ENCODE assay signal across 3 cellular contexts in genomic region chr1:211309617-211310016, GRCh38.
TF ChIP-seq lines count a peak whose summit lies in the region.

No MANE protein-coding gene starts in this region.

TF ChIP-seq in K562, 482 proteins besides CTCF, POLR2A, EP300 and RAD21 (continues in another document):
- peak; percentile 26; the same call in 1 of the 2 replicates for TF ChIP-seq JUND (IDR thresholded peaks at IDR 0.05; ENCODE audit: borderline replicate concordance, low read depth, low read length)
- TF ChIP-seq JUND (tag; IDR thresholded peaks at IDR 0.05; ENCODE audit: borderline replicate concordance, low read depth, low read length) = no peak
- TF ChIP-seq TCF3 (CRISPR knock-in tag; IDR thresholded peaks at IDR 0.05) = peak; percentile 65
- TF ChIP-seq CXXC5 (CRISPR knock-in tag; IDR thresholded peaks at IDR 0.05) = peak; percentile 42; the same call in 1 of the 2 replicates
- TF ChIP-seq FOXA3 (CRISPR knock-in tag; conservative IDR thresholded peaks at IDR 0.05 in 1 of 2, IDR thresholded peaks at IDR 0.05 in 1 of 2) = 0 out of 4 replicates have a peak, but pooled peaks of 1 of the 2 experiments have one; percentile 27
- 0 out of 2 replicates have a peak, but pooled peaks have one; percentile 33 for TF ChIP-seq SP1 (CRISPR knock-in tag; IDR thresholded peaks at IDR 0.05)
- TF ChIP-seq ZNF263 (CRISPR knock-in tag; IDR thresholded peaks at IDR 0.05; ENCODE audit: borderline replicate concordance) = no peak
- TF ChIP-seq ZC3H11A (IDR thresholded peaks at IDR 0.05; ENCODE audit: low read depth, low read length) = no peak
- peak; percentile 99 for TF ChIP-seq HMBOX1 (IDR thresholded peaks at IDR 0.05)
- TF ChIP-seq CBX3 (IDR thresholded peaks at IDR 0.05; ENCODE audit: borderline replicate concordance in 1 of 2, low read length in 2 of 2) = peak in 1 of 2 experiments; percentile 84; a peak in 1 of 3 replicates
- peak; percentile 75 for TF ChIP-seq DPF2 (IDR thresholded peaks at IDR 0.05)
- no peak for TF ChIP-seq ATF3 (IDR thresholded peaks at IDR 0.05)
- TF ChIP-seq ATF3 (CRISPR knock-in tag; conservative IDR thresholded peaks at IDR 0.05) = 0 out of 2 replicates have a peak, but pooled peaks have one; percentile 50
- peak; percentile 12 for TF ChIP-seq BRD9 (IDR thresholded peaks at IDR 0.05; ENCODE audit: low read depth, partially characterized antibody)
- TF ChIP-seq CBFA2T3 (IDR thresholded peaks at IDR 0.05) = peak; percentile 76
- TF ChIP-seq TBL1XR1 (IDR thresholded peaks at IDR 0.05; ENCODE audit: low read length in 2 of 2) = peak in 1 of 2 experiments; percentile 71; a peak in 1 of 4 replicates
- peak in 1 of 2 experiments; percentile 32; a peak in 1 of 4 replicates for TF ChIP-seq HDAC1 (IDR thresholded peaks at IDR 0.05)
- no peak for TF ChIP-seq ZBTB8A (IDR thresholded peaks at IDR 0.05; ENCODE audit: partially characterized antibody)
- no peak for TF ChIP-seq MYBL2 (IDR thresholded peaks at IDR 0.05; ENCODE audit: low read depth)
- no peak for TF ChIP-seq MYBL2 (CRISPR knock-in tag; IDR thresholded peaks at IDR 0.05; ENCODE audit: borderline replicate concordance)
- 0 out of 4 replicates have a peak, but pooled peaks have one; percentile 13 to 38 for TF ChIP-seq ARNT (IDR thresholded peaks at IDR 0.05)
- peak; percentile 62; the same call in 1 of the 2 replicates for TF ChIP-seq MEF2A (IDR thresholded peaks at IDR 0.05; ENCODE audit: control insufficient read depth, low read depth, low read length)
- TF ChIP-seq TFAM (CRISPR knock-in tag; conservative IDR thresholded peaks at IDR 0.05) = no peak
- TF ChIP-seq CBFA2T2 (conservative IDR thresholded peaks at IDR 0.05) = peak; percentile 51
- 0 out of 2 replicates have a peak, but pooled peaks have one; percentile 24 for TF ChIP-seq ETV1 (tag; conservative IDR thresholded peaks at IDR 0.05; ENCODE audit: low read depth)

TF ChIP-seq in SK-N-SH treated with all-trans-retinoic acid at 6 μM for 48 hours, 23 proteins besides CTCF, POLR2A, EP300 and RAD21:
- TF ChIP-seq SNAI2 (CRISPR knock-in tag; IDR thresholded peaks at IDR 0.05) = no peak
- TF ChIP-seq TCF4 (CRISPR knock-in tag; IDR thresholded peaks at IDR 0.05; ENCODE audit: borderline replicate concordance) = no peak
- TF ChIP-seq RARB (CRISPR knock-in tag; IDR thresholded peaks at IDR 0.05) = no peak
- TF ChIP-seq ZC3H10 (CRISPR knock-in tag; IDR thresholded peaks at IDR 0.05) = no peak
- no peak for TF ChIP-seq ZNF565 (CRISPR knock-in tag; conservative IDR thresholded peaks at IDR 0.05; ENCODE audit: low read depth)
- TF ChIP-seq ARNTL (CRISPR knock-in tag; IDR thresholded peaks at IDR 0.05; ENCODE audit: borderline replicate concordance, low read depth) = no peak
- TF ChIP-seq, protein P1, sequence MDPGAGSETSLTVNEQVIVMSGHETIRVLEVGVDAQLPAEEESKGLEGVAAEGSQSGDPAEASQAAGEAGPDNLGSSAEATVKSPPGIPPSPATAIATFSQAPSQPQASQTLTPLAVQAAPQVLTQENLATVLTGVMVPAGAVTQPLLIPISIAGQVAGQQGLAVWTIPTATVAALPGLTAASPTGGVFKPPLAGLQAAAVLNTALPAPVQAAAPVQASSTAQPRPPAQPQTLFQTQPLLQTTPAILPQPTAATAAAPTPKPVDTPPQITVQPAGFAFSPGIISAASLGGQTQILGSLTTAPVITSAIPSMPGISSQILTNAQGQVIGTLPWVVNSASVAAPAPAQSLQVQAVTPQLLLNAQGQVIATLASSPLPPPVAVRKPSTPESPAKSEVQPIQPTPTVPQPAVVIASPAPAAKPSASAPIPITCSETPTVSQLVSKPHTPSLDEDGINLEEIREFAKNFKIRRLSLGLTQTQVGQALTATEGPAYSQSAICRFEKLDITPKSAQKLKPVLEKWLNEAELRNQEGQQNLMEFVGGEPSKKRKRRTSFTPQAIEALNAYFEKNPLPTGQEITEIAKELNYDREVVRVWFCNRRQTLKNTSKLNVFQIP (CRISPR knock-in tag; IDR thresholded peaks at IDR 0.05; ENCODE audit: borderline replicate concordance, low read depth) = no peak
- TF ChIP-seq PPARA (CRISPR knock-in tag; IDR thresholded peaks at IDR 0.05; ENCODE audit: borderline replicate concordance) = no peak
- no peak for TF ChIP-seq TOX (CRISPR knock-in tag; IDR thresholded peaks at IDR 0.05; ENCODE audit: borderline replicate concordance)
- TF ChIP-seq CSRNP3 (CRISPR knock-in tag; IDR thresholded peaks at IDR 0.05) = no peak
- TF ChIP-seq ZNF70 (CRISPR knock-in tag; IDR thresholded peaks at IDR 0.05) = no peak
- no peak for TF ChIP-seq ESRRG (CRISPR knock-in tag; IDR thresholded peaks at IDR 0.05)
- TF ChIP-seq ZFP3 (CRISPR knock-in tag; IDR thresholded peaks at IDR 0.05) = no peak
- no peak for TF ChIP-seq CSDC2 (CRISPR knock-in tag; IDR thresholded peaks at IDR 0.05)
- TF ChIP-seq ISL1 (CRISPR knock-in tag; IDR thresholded peaks at IDR 0.05) = no peak
- no peak for TF ChIP-seq OSR1 (CRISPR knock-in tag; IDR thresholded peaks at IDR 0.05)
- TF ChIP-seq, protein P2, sequence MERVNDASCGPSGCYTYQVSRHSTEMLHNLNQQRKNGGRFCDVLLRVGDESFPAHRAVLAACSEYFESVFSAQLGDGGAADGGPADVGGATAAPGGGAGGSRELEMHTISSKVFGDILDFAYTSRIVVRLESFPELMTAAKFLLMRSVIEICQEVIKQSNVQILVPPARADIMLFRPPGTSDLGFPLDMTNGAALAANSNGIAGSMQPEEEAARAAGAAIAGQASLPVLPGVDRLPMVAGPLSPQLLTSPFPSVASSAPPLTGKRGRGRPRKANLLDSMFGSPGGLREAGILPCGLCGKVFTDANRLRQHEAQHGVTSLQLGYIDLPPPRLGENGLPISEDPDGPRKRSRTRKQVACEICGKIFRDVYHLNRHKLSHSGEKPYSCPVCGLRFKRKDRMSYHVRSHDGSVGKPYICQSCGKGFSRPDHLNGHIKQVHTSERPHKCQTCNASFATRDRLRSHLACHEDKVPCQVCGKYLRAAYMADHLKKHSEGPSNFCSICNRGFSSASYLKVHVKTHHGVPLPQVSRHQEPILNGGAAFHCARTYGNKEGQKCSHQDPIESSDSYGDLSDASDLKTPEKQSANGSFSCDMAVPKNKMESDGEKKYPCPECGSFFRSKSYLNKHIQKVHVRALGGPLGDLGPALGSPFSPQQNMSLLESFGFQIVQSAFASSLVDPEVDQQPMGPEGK (CRISPR knock-in tag; IDR thresholded peaks at IDR 0.05; ENCODE audit: borderline replicate concordance) = no peak
- no peak for TF ChIP-seq ZNF8 (CRISPR knock-in tag; IDR thresholded peaks at IDR 0.05)
TF ChIP-seq in SK-N-SH treated with all-trans-retinoic acid at 6 μM for 48 hours: peak in this region for 0.

TF ChIP-seq in SK-N-SH, 30 proteins besides CTCF, POLR2A, EP300 and RAD21:
- TF ChIP-seq ZBTB33 (IDR thresholded peaks at IDR 0.05; ENCODE audit: borderline replicate concordance, low read depth) = no peak
- TF ChIP-seq TAF1 (IDR thresholded peaks at IDR 0.05; ENCODE audit: borderline replicate concordance, low read depth, low read length) = no peak
- no peak for TF ChIP-seq SIN3A (IDR thresholded peaks at IDR 0.05; ENCODE audit: borderline replicate concordance, low read depth, low read length)
